Comparison of ENCODE assay signal across 1 cellular context in the genomic region with DNA sequence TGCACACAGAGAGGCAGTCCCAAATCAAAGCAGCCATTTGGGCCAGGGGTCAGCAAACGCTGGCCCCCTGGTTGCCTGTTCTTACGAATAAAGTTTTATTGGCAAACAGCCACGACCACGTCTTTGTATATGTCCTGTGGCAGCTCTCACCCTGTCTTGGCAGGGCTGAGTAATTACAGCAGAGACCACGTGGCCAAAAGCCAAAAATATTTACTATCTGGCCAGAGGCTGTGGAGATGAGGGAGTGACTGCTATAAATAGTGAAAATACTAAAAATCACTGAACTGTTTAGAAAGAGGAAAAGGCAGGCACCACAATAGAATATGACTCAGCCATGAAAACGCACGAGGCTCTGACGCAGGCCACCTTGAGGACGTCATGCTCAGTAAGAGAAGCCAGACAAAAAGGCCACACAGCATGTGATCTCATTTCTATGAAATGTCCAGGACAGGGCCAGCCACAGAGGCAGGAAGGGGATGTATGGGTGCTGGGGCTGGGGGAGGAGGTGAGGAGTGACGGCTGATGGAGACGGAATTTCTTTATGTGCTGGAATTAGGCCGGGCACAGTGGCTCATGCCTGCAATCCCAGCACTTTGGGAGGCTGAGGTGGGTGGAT.
TF ChIP-seq lines count a peak whose summit lies in the region.

No MANE protein-coding gene starts in this region.

TF ChIP-seq in GM12878, 131 proteins besides CTCF, POLR2A, EP300 and RAD21 (continues in another document):
- TF ChIP-seq WRNIP1 (IDR thresholded peaks at IDR 0.05; ENCODE audit: borderline replicate concordance, low read depth, low read length) (no peak), EED (IDR thresholded peaks at IDR 0.05; ENCODE audit: low read depth) (no peak), ZSCAN29 (IDR thresholded peaks at IDR 0.05) (no peak), YBX1 (IDR thresholded peaks at IDR 0.05) (no peak), FOXM1 (IDR thresholded peaks at IDR 0.05; ENCODE audit: low read depth, low read length) (no peak), NR2C1 (IDR thresholded peaks at IDR 0.05) (no peak), FOS (IDR thresholded peaks at IDR 0.05; ENCODE audit: borderline replicate concordance, extremely low read depth, insufficient read length) (no peak), PAX8 (IDR thresholded peaks at IDR 0.05) (no peak), BRCA1 (IDR thresholded peaks at IDR 0.05; ENCODE audit: low read depth, low read length) (no peak), RB1 (IDR thresholded peaks at IDR 0.05; ENCODE audit: borderline replicate concordance) (no peak), POLR2AphosphoS2 (IDR thresholded peaks at IDR 0.05; ENCODE audit: low read depth, low read length) (no peak), CBX5 (IDR thresholded peaks at IDR 0.05; ENCODE audit: low read depth) (no peak), TBL1XR1 (IDR thresholded peaks at IDR 0.05; ENCODE audit: low read depth, low read length) (no peak), SUPT20H (IDR thresholded peaks at IDR 0.05; ENCODE audit: borderline replicate concordance, control insufficient read depth, low read depth, low read length) (no peak), STAT1 (conservative IDR thresholded peaks at IDR 0.05) (no peak), NFYA (IDR thresholded peaks at IDR 0.05; ENCODE audit: borderline replicate concordance, low read depth, low read length) (no peak), SPI1 (IDR thresholded peaks at IDR 0.05; ENCODE audit: borderline replicate concordance, insufficient read depth, low read depth, low read length) (no peak), CREB1 (IDR thresholded peaks at IDR 0.05; ENCODE audit: low read depth) (peak; percentile 90), FOXK2 (IDR thresholded peaks at IDR 0.05) (no peak), MEF2B (IDR thresholded peaks at IDR 0.05; ENCODE audit: partially characterized antibody, poor library complexity, severe bottlenecking) (peak; percentile 25), CREM (IDR thresholded peaks at IDR 0.05; ENCODE audit: low read depth) (peak; percentile 76; the same call in 1 of the 2 replicates), GABPA (IDR thresholded peaks at IDR 0.05; ENCODE audit: low read depth) (no peak), POU2F2 (IDR thresholded peaks at IDR 0.05; ENCODE audit: borderline replicate concordance, low read depth, low read length) (no peak), NBN (IDR thresholded peaks at IDR 0.05) (no peak), KDM1A (IDR thresholded peaks at IDR 0.05; ENCODE audit: borderline replicate concordance) (no peak), BCL11A (IDR thresholded peaks at IDR 0.05; ENCODE audit: low read depth, low read length) (0 out of 2 replicates have a peak, but pooled peaks have one; percentile 12), YY1 (IDR thresholded peaks at IDR 0.05; ENCODE audit: low read depth, low read length) (no peak), TCF12 (IDR thresholded peaks at IDR 0.05; ENCODE audit: low read depth, low read length) (no peak), GATAD2B (conservative IDR thresholded peaks at IDR 0.05; ENCODE audit: low read depth) (no peak), STAT3 (IDR thresholded peaks at IDR 0.05; ENCODE audit: low read depth, low read length) (no peak), CHD2 (IDR thresholded peaks at IDR 0.05; ENCODE audit: borderline replicate concordance, low read depth, low read length) (no peak), EZH2 (IDR thresholded peaks at IDR 0.05; ENCODE audit: borderline replicate concordance, control insufficient read depth, low read depth, low read length) (no peak), MYB (IDR thresholded peaks at IDR 0.05; ENCODE audit: borderline replicate concordance, low read depth, low read length) (no peak), NR2C2 (IDR thresholded peaks at IDR 0.05; ENCODE audit: borderline replicate concordance, control insufficient read depth, insufficient read length, low read depth) (no peak)
- TF ChIP-seq, protein P1, sequence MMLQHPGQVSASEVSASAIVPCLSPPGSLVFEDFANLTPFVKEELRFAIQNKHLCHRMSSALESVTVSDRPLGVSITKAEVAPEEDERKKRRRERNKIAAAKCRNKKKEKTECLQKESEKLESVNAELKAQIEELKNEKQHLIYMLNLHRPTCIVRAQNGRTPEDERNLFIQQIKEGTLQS (IDR thresholded peaks at IDR 0.05; ENCODE audit: borderline replicate concordance, extremely low read depth, low read depth, low read length), result no peak
- TF ChIP-seq, protein P2, sequence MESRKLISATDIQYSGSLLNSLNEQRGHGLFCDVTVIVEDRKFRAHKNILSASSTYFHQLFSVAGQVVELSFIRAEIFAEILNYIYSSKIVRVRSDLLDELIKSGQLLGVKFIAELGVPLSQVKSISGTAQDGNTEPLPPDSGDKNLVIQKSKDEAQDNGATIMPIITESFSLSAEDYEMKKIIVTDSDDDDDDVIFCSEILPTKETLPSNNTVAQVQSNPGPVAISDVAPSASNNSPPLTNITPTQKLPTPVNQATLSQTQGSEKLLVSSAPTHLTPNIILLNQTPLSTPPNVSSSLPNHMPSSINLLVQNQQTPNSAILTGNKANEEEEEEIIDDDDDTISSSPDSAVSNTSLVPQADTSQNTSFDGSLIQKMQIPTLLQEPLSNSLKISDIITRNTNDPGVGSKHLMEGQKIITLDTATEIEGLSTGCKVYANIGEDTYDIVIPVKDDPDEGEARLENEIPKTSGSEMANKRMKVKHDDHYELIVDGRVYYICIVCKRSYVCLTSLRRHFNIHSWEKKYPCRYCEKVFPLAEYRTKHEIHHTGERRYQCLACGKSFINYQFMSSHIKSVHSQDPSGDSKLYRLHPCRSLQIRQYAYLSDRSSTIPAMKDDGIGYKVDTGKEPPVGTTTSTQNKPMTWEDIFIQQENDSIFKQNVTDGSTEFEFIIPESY (IDR thresholded peaks at IDR 0.05), result no peak
- TF ChIP-seq, protein P3, sequence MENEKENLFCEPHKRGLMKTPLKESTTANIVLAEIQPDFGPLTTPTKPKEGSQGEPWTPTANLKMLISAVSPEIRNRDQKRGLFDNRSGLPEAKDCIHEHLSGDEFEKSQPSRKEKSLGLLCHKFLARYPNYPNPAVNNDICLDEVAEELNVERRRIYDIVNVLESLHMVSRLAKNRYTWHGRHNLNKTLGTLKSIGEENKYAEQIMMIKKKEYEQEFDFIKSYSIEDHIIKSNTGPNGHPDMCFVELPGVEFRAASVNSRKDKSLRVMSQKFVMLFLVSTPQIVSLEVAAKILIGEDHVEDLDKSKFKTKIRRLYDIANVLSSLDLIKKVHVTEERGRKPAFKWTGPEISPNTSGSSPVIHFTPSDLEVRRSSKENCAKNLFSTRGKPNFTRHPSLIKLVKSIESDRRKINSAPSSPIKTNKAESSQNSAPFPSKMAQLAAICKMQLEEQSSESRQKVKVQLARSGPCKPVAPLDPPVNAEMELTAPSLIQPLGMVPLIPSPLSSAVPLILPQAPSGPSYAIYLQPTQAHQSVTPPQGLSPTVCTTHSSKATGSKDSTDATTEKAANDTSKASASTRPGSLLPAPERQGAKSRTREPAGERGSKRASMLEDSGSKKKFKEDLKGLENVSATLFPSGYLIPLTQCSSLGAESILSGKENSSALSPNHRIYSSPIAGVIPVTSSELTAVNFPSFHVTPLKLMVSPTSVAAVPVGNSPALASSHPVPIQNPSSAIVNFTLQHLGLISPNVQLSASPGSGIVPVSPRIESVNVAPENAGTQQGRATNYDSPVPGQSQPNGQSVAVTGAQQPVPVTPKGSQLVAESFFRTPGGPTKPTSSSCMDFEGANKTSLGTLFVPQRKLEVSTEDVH (IDR thresholded peaks at IDR 0.05; ENCODE audit: low read depth, partially characterized antibody), result no peak
- TF ChIP-seq, protein P4, sequence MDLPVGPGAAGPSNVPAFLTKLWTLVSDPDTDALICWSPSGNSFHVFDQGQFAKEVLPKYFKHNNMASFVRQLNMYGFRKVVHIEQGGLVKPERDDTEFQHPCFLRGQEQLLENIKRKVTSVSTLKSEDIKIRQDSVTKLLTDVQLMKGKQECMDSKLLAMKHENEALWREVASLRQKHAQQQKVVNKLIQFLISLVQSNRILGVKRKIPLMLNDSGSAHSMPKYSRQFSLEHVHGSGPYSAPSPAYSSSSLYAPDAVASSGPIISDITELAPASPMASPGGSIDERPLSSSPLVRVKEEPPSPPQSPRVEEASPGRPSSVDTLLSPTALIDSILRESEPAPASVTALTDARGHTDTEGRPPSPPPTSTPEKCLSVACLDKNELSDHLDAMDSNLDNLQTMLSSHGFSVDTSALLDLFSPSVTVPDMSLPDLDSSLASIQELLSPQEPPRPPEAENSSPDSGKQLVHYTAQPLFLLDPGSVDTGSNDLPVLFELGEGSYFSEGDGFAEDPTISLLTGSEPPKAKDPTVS (IDR thresholded peaks at IDR 0.05; ENCODE audit: low read depth, low read length), result no peak
- TF ChIP-seq, protein P5, sequence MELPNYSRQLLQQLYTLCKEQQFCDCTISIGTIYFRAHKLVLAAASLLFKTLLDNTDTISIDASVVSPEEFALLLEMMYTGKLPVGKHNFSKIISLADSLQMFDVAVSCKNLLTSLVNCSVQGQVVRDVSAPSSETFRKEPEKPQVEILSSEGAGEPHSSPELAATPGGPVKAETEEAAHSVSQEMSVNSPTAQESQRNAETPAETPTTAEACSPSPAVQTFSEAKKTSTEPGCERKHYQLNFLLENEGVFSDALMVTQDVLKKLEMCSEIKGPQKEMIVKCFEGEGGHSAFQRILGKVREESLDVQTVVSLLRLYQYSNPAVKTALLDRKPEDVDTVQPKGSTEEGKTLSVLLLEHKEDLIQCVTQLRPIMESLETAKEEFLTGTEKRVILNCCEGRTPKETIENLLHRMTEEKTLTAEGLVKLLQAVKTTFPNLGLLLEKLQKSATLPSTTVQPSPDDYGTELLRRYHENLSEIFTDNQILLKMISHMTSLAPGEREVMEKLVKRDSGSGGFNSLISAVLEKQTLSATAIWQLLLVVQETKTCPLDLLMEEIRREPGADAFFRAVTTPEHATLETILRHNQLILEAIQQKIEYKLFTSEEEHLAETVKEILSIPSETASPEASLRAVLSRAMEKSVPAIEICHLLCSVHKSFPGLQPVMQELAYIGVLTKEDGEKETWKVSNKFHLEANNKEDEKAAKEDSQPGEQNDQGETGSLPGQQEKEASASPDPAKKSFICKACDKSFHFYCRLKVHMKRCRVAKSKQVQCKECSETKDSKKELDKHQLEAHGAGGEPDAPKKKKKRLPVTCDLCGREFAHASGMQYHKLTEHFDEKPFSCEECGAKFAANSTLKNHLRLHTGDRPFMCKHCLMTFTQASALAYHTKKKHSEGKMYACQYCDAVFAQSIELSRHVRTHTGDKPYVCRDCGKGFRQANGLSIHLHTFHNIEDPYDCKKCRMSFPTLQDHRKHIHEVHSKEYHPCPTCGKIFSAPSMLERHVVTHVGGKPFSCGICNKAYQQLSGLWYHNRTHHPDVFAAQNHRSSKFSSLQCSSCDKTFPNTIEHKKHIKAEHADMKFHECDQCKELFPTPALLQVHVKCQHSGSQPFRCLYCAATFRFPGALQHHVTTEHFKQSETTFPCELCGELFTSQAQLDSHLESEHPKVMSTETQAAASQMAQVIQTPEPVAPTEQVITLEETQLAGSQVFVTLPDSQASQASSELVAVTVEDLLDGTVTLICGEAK (IDR thresholded peaks at IDR 0.05; ENCODE audit: borderline replicate concordance), result peak; percentile 94
- TF ChIP-seq, protein P6, sequence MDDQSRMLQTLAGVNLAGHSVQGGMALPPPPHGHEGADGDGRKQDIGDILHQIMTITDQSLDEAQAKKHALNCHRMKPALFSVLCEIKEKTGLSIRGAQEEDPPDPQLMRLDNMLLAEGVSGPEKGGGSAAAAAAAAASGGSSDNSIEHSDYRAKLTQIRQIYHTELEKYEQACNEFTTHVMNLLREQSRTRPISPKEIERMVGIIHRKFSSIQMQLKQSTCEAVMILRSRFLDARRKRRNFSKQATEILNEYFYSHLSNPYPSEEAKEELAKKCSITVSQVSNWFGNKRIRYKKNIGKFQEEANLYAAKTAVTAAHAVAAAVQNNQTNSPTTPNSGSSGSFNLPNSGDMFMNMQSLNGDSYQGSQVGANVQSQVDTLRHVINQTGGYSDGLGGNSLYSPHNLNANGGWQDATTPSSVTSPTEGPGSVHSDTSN (IDR thresholded peaks at IDR 0.05; ENCODE audit: insufficient replicate concordance, low read depth, low read length), result no peak
- TF ChIP-seq, protein P7, sequence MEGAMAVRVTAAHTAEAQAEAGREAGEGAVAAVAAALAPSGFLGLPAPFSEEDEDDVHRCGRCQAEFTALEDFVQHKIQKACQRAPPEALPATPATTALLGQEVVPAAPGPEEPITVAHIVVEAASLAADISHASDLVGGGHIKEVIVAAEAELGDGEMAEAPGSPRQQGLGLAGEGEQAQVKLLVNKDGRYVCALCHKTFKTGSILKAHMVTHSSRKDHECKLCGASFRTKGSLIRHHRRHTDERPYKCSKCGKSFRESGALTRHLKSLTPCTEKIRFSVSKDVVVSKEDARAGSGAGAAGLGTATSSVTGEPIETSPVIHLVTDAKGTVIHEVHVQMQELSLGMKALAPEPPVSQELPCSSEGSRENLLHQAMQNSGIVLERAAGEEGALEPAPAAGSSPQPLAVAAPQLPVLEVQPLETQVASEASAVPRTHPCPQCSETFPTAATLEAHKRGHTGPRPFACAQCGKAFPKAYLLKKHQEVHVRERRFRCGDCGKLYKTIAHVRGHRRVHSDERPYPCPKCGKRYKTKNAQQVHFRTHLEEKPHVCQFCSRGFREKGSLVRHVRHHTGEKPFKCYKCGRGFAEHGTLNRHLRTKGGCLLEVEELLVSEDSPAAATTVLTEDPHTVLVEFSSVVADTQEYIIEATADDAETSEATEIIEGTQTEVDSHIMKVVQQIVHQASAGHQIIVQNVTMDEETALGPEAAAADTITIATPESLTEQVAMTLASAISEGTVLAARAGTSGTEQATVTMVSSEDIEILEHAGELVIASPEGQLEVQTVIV (IDR thresholded peaks at IDR 0.05; ENCODE audit: borderline replicate concordance, partially characterized antibody), result no peak
- TF ChIP-seq, protein P8, sequence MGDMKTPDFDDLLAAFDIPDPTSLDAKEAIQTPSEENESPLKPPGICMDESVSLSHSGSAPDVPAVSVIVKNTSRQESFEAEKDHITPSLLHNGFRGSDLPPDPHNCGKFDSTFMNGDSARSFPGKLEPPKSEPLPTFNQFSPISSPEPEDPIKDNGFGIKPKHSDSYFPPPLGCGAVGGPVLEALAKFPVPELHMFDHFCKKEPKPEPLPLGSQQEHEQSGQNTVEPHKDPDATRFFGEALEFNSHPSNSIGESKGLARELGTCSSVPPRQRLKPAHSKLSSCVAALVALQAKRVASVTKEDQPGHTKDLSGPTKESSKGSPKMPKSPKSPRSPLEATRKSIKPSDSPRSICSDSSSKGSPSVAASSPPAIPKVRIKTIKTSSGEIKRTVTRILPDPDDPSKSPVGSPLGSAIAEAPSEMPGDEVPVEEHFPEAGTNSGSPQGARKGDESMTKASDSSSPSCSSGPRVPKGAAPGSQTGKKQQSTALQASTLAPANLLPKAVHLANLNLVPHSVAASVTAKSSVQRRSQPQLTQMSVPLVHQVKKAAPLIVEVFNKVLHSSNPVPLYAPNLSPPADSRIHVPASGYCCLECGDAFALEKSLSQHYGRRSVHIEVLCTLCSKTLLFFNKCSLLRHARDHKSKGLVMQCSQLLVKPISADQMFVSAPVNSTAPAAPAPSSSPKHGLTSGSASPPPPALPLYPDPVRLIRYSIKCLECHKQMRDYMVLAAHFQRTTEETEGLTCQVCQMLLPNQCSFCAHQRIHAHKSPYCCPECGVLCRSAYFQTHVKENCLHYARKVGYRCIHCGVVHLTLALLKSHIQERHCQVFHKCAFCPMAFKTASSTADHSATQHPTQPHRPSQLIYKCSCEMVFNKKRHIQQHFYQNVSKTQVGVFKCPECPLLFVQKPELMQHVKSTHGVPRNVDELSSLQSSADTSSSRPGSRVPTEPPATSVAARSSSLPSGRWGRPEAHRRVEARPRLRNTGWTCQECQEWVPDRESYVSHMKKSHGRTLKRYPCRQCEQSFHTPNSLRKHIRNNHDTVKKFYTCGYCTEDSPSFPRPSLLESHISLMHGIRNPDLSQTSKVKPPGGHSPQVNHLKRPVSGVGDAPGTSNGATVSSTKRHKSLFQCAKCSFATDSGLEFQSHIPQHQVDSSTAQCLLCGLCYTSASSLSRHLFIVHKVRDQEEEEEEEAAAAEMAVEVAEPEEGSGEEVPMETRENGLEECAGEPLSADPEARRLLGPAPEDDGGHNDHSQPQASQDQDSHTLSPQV (IDR thresholded peaks at IDR 0.05), result no peak
